In the genomic region with DNA sequence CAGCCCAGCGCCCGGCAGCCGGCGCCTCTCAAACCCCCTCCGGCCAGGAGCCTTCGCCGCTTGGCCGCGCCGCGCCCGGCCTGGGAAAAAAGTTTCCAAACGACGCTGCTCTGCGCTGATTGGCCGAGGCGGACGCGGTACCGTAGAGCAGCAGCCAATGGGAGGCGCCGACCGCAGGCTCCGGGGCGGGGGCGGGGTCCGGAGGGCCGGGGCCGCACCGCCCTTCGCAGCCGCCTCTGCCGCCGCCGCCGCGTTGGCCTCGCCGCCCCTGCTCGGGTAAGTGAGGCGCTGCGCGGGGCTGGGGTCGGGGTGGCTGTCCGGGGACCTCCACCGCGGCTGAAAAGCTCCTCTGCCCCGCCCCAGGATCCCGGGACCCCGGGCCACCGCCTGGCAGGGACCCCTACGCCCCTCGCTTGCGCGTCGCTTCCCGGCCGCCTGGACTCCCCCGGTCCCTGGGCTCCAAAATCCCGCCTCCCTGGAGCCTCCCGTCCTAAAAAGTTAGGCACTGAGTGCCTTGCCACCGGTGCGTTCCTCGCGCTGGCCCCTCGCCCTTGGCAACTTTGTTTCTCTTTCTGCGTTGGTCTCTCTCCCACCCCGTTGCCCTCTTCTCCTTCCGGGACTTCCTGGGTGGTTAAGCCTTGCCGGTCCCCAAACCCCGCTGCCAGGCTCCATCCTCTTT, we compare ENCODE assay signal across 1 cellular context.
TF ChIP-seq lines count a peak whose summit lies in the region.

A gene with protein sequence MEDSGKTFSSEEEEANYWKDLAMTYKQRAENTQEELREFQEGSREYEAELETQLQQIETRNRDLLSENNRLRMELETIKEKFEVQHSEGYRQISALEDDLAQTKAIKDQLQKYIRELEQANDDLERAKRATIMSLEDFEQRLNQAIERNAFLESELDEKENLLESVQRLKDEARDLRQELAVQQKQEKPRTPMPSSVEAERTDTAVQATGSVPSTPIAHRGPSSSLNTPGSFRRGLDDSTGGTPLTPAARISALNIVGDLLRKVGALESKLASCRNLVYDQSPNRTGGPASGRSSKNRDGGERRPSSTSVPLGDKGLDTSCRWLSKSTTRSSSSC (plus strand): TSS at position 227 of the 679 bp plus-strand sequence. CDS start 14,534 bp downstream, outside the sequence.

TF ChIP-seq in HepG2, 621 proteins besides CTCF, POLR2A, EP300 and RAD21 (continued from another document and continues in another):
- TF ChIP-seq ZBTB40 (IDR thresholded peaks at IDR 0.05), result no peak
- peak; percentile 58 for TF ChIP-seq ZBTB40 (CRISPR knock-in tag; IDR thresholded peaks at IDR 0.05)
- TF ChIP-seq, protein P1, sequence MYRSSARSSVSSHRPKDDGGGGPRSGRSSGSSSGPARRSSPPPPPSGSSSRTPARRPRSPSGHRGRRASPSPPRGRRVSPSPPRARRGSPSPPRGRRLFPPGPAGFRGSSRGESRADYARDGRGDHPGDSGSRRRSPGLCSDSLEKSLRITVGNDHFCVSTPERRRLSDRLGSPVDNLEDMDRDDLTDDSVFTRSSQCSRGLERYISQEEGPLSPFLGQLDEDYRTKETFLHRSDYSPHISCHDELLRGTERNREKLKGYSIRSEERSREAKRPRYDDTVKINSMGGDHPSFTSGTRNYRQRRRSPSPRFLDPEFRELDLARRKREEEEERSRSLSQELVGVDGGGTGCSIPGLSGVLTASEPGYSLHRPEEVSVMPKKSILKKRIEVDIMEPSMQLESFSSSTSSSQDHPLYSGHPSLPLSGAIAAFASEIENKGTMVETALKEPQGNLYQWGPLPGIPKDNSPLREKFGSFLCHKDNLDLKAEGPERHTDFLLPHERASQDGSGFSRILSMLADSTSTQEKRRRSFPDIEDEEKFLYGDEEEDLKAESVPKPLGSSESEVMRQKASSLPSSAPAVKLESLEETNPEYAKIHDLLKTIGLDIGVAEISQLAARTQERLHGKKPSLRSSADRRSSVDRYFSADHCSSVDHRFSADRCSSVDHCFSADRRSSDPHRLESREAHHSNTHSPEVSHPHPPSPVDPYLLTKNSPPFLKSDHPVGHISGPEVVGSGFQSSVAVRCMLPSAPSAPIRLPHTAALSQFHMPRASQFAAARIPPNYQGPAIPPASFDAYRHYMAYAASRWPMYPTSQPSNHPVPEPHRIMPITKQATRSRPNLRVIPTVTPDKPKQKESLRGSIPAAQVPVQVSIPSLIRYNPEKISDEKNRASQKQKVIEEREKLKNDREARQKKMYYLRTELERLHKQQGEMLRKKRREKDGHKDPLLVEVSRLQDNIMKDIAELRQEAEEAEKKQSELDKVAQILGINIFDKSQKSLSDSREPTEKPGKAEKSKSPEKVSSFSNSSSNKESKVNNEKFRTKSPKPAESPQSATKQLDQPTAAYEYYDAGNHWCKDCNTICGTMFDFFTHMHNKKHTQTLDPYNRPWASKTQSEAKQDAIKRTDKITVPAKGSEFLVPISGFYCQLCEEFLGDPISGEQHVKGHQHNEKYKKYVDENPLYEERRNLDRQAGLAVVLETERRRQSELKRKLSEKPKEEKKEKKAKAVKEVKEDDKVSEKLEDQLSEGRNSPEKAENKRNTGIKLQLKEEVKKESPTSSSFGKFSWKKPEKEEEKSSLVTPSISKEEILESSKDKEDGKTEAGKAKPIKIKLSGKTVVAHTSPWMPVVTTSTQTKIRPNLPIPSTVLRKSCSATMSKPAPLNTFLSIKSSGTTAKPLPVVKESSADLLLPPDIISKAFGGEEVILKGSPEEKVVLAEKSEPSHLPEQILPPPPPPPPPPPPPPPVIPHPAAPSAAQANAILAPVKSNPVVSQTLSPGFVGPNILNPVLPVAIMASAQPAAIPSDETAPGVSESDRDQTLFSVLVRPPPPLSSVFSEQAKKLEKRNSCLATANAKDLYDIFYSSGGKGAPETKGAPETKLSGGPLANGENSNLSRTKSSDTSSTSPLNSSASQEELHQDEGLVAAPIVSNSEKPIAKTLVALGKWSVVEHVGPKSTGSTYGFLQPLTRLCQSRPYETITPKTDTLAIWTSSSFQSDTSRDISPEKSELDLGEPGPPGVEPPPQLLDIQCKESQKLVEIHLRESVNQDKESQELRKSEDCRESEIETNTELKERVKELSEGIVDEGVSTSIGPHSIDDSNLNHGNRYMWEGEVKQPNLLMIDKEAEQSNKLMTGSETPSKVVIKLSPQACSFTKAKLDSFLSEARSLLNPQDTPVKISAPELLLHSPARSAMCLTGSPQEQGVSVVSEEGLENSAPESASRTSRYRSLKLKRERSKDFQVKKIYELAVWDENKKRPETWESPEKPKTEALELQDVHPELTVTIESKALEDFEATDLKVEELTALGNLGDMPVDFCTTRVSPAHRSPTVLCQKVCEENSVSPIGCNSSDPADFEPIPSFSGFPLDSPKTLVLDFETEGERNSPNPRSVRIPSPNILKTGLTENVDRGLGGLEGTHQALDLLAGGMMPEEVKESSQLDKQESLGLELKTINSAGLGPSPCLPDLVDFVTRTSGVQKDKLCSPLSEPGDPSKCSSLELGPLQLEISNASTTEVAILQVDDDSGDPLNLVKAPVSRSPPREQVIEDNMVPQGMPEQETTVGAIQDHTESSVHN (CRISPR knock-in tag; IDR thresholded peaks at IDR 0.05), result no peak
- TF ChIP-seq ZNF138 (CRISPR knock-in tag; IDR thresholded peaks at IDR 0.05; ENCODE audit: low read depth), result peak; percentile 58; the same call in 1 of the 2 replicates
- no peak; the same call in 1 of the 2 replicates for TF ChIP-seq TP53 (CRISPR knock-in tag; conservative IDR thresholded peaks at IDR 0.05)
- 0 out of 2 replicates have a peak, but pooled peaks have one; percentile 36 for TF ChIP-seq HNRNPL (IDR thresholded peaks at IDR 0.05; ENCODE audit: low read depth, low read length)
- TF ChIP-seq SNAPC2 (CRISPR knock-in tag; IDR thresholded peaks at IDR 0.05), result 0 out of 2 replicates have a peak, but pooled peaks have one; percentile 26
- TF ChIP-seq GZF1 (CRISPR knock-in tag; IDR thresholded peaks at IDR 0.05), result peak; percentile 70; the same call in 1 of the 2 replicates
- TF ChIP-seq MED13 (CRISPR knock-in tag; IDR thresholded peaks at IDR 0.05), result peak; percentile 46; the same call in 1 of the 2 replicates
- TF ChIP-seq USF2 (IDR thresholded peaks at IDR 0.05; ENCODE audit: low read depth, low read length), result no peak
- 0 out of 2 replicates have a peak, but pooled peaks have one; percentile 26 for TF ChIP-seq USF2 (CRISPR knock-in tag; IDR thresholded peaks at IDR 0.05; ENCODE audit: borderline replicate concordance)
- peak; percentile 79; the same call in 1 of the 2 replicates for TF ChIP-seq ZFAT (CRISPR knock-in tag; conservative IDR thresholded peaks at IDR 0.05)
- TF ChIP-seq ZNF331 (CRISPR knock-in tag; IDR thresholded peaks at IDR 0.05), result peak; percentile 21; the same call in 1 of the 2 replicates
- TF ChIP-seq ZNF790 (CRISPR knock-in tag; IDR thresholded peaks at IDR 0.05; ENCODE audit: borderline replicate concordance), result peak; percentile 57; the same call in 1 of the 2 replicates
- TF ChIP-seq, protein P2, sequence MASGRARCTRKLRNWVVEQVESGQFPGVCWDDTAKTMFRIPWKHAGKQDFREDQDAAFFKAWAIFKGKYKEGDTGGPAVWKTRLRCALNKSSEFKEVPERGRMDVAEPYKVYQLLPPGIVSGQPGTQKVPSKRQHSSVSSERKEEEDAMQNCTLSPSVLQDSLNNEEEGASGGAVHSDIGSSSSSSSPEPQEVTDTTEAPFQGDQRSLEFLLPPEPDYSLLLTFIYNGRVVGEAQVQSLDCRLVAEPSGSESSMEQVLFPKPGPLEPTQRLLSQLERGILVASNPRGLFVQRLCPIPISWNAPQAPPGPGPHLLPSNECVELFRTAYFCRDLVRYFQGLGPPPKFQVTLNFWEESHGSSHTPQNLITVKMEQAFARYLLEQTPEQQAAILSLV (CRISPR knock-in tag; IDR thresholded peaks at IDR 0.05; ENCODE audit: borderline replicate concordance), result peak; percentile 90; the same call in 1 of the 2 replicates
- peak; percentile 92 for TF ChIP-seq SP4 (CRISPR knock-in tag; IDR thresholded peaks at IDR 0.05)
- TF ChIP-seq MEF2D (CRISPR knock-in tag; IDR thresholded peaks at IDR 0.05), result no peak
- TF ChIP-seq SOX13 (IDR thresholded peaks at IDR 0.05), result no peak
- TF ChIP-seq SOX13 (CRISPR knock-in tag; conservative IDR thresholded peaks at IDR 0.05 in 1 of 2, IDR thresholded peaks at IDR 0.05 in 1 of 2), result peak in 1 of 2 experiments; percentile 36; a peak in 1 of 4 replicates
